In the genomic region with DNA sequence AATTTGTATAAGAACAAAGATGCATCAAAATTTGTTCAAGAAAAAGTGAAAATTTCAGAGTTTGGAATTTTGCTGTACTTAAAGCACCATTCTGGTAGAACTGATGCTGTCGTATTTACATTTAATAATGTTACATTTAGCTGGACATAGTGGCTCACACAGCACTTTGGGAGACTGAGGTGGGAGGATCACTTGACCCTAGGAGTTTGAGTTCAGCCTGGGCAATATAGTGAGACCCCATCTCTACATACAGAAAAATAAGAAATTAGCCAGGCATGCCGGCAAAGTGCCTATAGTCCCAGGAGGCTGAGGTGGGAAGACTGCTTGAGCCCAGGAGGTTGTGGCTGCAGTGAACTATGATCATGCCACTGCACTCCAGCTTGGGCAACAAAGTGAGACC, we compare ENCODE assay signal across 8 cellular contexts.
"Had no signal": no experiment of that assay in that cellular context is flagged by ENCODE, and none has a peak within 500 bp of the region (broad histone marks: within the 10 kb centered on the region; RNA-seq: fewer than 3 reads in every experiment).

No MANE protein-coding gene starts in this region.

- FAIRE-seq: G401.6, GM12891, GM12892, GM18507, GM19239 had no signal

- ATAC-seq: GM12878 had no signal

- H3K4me3 ChIP-seq: GM12878 had no signal

- DNase-seq: GDM1, GF-D8 had no signal
